8 cellular contexts compared by ENCODE assay signal in the genomic region with DNA sequence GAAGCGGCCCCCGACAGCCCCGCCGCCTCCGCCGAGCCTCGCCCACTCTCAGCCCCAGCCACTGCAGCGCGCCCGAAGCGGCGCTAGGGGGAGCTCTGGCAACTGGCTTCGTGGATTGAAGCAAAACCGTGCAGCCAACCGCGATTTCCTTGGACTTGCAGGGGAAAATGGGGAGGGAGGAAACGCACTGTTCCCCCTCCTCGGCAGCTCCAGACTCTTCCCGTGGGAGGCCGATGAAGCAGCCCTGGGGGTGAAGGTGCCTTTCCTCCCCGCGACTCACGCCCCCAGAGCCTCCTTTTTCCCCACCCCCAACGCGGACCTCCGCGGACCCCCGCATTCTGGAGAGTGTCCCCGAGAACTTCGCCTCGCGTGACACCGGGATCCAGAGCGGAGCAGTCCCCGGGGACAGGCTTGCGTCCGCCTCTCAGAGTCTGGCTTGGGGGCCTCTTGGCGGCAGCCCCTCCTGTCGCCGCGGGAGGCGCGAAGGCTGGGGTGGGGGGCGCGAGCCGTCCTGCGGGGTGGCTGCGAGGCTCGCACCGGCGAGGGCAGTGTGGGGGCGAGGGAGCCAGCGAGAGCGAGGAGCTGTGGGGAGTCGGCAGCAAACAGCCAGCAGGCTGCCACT. TPM values are rescaled to one million over a fixed set of nuclear protein-coding genes. Genes with fewer than 3 reads are reported as not detected.
DNase-seq lines count a peak whose midpoint lies in the region; ATAC-seq, FAIRE-seq and TF ChIP-seq lines count a peak whose summit lies in the region.

No MANE protein-coding gene starts in this region.

- H3K18ac ChIP-seq in neuronal stem cell (ENCODE audit: low read length) = peak overlapping the region; percentile 98

- no peaks in the 10 kb centered on the region for H3K36me3 Mint-ChIP-seq in activated naive CD4-positive, alpha-beta T cell treated with anti-CD3 and anti-CD28 coated beads for 36 hours (ENCODE audit: low read depth)

- peak overlapping the region; percentile 92 for H2BK12ac ChIP-seq in neuronal stem cell (ENCODE audit: low read length)

- H3K4ac ChIP-seq in neuronal stem cell (ENCODE audit: low read length) = peak overlapping the region; percentile 97

- intact Hi-C loops in activated naive CD4-positive, alpha-beta T cell treated with anti-CD3 and anti-CD28 coated beads for 36 hours (cut with micrococcal nuclease) = loop anchor here (2.0 kb wide), 1 partner anchor 63 kb away; no protein-coding TSS in a partner anchor

- no peak for FAIRE-seq in frontal cortex (lab: Jason Lieb, UNC)

- H3K9me3 ChIP-seq in Loucy (ENCODE audit: insufficient read depth, low read depth, low read length) (no peaks in the 10 kb centered on the region), SJSA1 (replicated peaks) (no peaks in the 10 kb centered on the region), neuronal stem cell (replicated peaks in 1 of 2; ENCODE audit: control insufficient read depth in 2 of 2, insufficient read depth in 1 of 2, low read depth in 1 of 2, low read length in 2 of 2) (peaks cover 0 to 1% of the 10 kb centered on the region in 2 donors), stomach smooth muscle (ENCODE audit: control insufficient read depth in 2 of 2, low read length in 2 of 2) (no peaks in the 10 kb centered on the region)

- peaks cover 6% of the 10 kb centered on the region; the same call in 1 of the 2 replicates for H3K79me2 ChIP-seq in Loucy (ENCODE audit: insufficient read depth, low read length)

- H3K27ac Mint-ChIP-seq in activated naive CD4-positive, alpha-beta T cell treated with anti-CD3 and anti-CD28 coated beads for 36 hours = no peak overlapping the region

- H3K79me1 ChIP-seq in neuronal stem cell (ENCODE audit: low read depth, low read length) = peaks cover 8% of the 10 kb centered on the region

- H2BK5ac ChIP-seq in neuronal stem cell (ENCODE audit: low read length) = peak overlapping the region; percentile 76

- peak overlapping the region; percentile 83 for H2AFZ ChIP-seq in Loucy (ENCODE audit: low read length)
- peak overlapping the region; percentile 82 for H2AFZ ChIP-seq in neuronal stem cell (ENCODE audit: low read length)

- H3K9me3 Mint-ChIP-seq in activated naive CD4-positive, alpha-beta T cell treated with anti-CD3 and anti-CD28 coated beads for 36 hours = no peaks in the 10 kb centered on the region

- peak overlapping the region; percentile 90 for H4K8ac ChIP-seq in neuronal stem cell (ENCODE audit: low read depth, low read length)

- peak overlapping the region; percentile 99 for H2BK15ac ChIP-seq in neuronal stem cell (ENCODE audit: low read length)

- peak overlapping the region; percentile 97 for H3K14ac ChIP-seq in neuronal stem cell (ENCODE audit: low read length)

- peaks cover 5% of the 10 kb centered on the region; the same call in 1 of the 2 replicates for H3F3A ChIP-seq in Loucy (ENCODE audit: low read depth)

- no peaks in the 10 kb centered on the region for H4K20me1 ChIP-seq in Loucy (ENCODE audit: insufficient read depth, low read length, poor library complexity, severe bottlenecking)

- H3K23ac ChIP-seq in neuronal stem cell (ENCODE audit: low read depth, low read length, poor library complexity) = peak overlapping the region; percentile 87

- no peak for ATAC-seq in GM21619 (IDR thresholded peaks at IDR 0.05; ENCODE audit: unreplicated experiment)

- H3K4me3 ChIP-seq in Loucy (ENCODE audit: low read length, poor library complexity, severe bottlenecking) (peak overlapping the region; percentile 79), SJSA1 (peak overlapping the region; percentile 52), neuronal stem cell (ENCODE audit: low read length in 2 of 2) (peak overlapping the region; percentile 78 to 99), stomach smooth muscle (ENCODE audit: low read length in 2 of 2) (peak overlapping the region; percentile 87 to 90)

- H3K27me3 ChIP-seq in Loucy (ENCODE audit: insufficient read depth, low read length, poor library complexity, severe bottlenecking) (no peaks in the 10 kb centered on the region), SJSA1 (replicated peaks) (no peaks in the 10 kb centered on the region), neuronal stem cell (ENCODE audit: control insufficient read depth in 3 of 3, insufficient read depth in 3 of 3, low read depth in 1 of 3, low read length in 3 of 3) (no peaks in the 10 kb centered on the region), stomach smooth muscle (ENCODE audit: control insufficient read depth in 1 of 2, insufficient read depth in 2 of 2, low read length in 2 of 2) (no peaks in the 10 kb centered on the region)

- peak overlapping the region; percentile 81 for H2BK120ac ChIP-seq in neuronal stem cell (ENCODE audit: low read depth, low read length)

- CTCF ChIA-PET in activated naive CD4-positive, alpha-beta T cell treated with anti-CD3 and anti-CD28 coated beads for 36 hours (lab: Charles Lee) = interaction anchor here (0.6 to 5.2 kb wide), 24 partner anchors 12 to 608 kb away, joined by 3 to 32 read pairs (median 4); a partner anchor contains a TSS

- DNase-seq in DMS53 treated with DMSO at 0.1 percent for 48 hours (lab: John Stamatoyannopoulos, UW; ENCODE audit: unreplicated experiment) (peak; percentile 84), SJSA1 (ENCODE audit: low read depth in 1 of 2, low spot score in 2 of 2) (peak; percentile 83 to 91), frontal cortex (ENCODE audit: low spot score in 2 of 2) (peak; percentile 88 to 93), neuronal stem cell (ENCODE audit: low spot score) (peak; percentile 78)
- DNase-seq in activated naive CD4-positive, alpha-beta T cell treated with anti-CD3 and anti-CD28 coated beads for 36 hours = peak; percentile 90

- peak overlapping the region; percentile 96 for H3K27ac ChIP-seq in SJSA1
- peak overlapping the region; percentile 54 for H3K27ac ChIP-seq in neuronal stem cell (replicated peaks; ENCODE audit: low read length)
- H3K27ac ChIP-seq in stomach smooth muscle (ENCODE audit: low read length) = peak overlapping the region; percentile 98

- TF ChIP-seq CTCF in Loucy (conservative IDR thresholded peaks at IDR 0.05; ENCODE audit: low read length) = peak; percentile 69

- H3K4me3 Mint-ChIP-seq in activated naive CD4-positive, alpha-beta T cell treated with anti-CD3 and anti-CD28 coated beads for 36 hours = peak overlapping the region; percentile 71

- WGBS in neuronal stem cell (ENCODE audit: extremely low coverage in 2 of 2, insufficient read length in 2 of 2, insufficient replicate concordance in 1 of 2), 2 donors = no CpG with 5 or more reads among the region's 55 CpGs

- H3K9me2 ChIP-seq in Loucy (replicated peaks; ENCODE audit: low read depth, low read length) = no peaks in the 10 kb centered on the region

- H2AK5ac ChIP-seq in neuronal stem cell (ENCODE audit: low read depth, low read length) = peak overlapping the region; percentile 100

- no peaks in the 10 kb centered on the region for H3K36me3 ChIP-seq in Loucy (ENCODE audit: insufficient read depth, low read length)
- H3K36me3 ChIP-seq in SJSA1 = no peaks in the 10 kb centered on the region; the same call in 1 of the 2 replicates
- no peaks in the 10 kb centered on the region for H3K36me3 ChIP-seq in neuronal stem cell (replicated peaks in 1 of 2; ENCODE audit: control insufficient read depth in 2 of 2, insufficient read depth in 2 of 2, low read length in 2 of 2)
- no peaks in the 10 kb centered on the region for H3K36me3 ChIP-seq in stomach smooth muscle (ENCODE audit: control insufficient read depth in 2 of 2, insufficient read depth in 2 of 2, low read length in 2 of 2)

- H3K9ac ChIP-seq in Loucy (ENCODE audit: low read depth, low read length, poor library complexity, severe bottlenecking) = peak overlapping the region; percentile 91
- peak overlapping the region; percentile 94 for H3K9ac ChIP-seq in neuronal stem cell (ENCODE audit: low read depth, low read length, poor library complexity)
- peak overlapping the region; percentile 90 to 94 for H3K9ac ChIP-seq in stomach smooth muscle (ENCODE audit: low read length in 2 of 2)

- peak overlapping the region; percentile 22 for H4K91ac ChIP-seq in neuronal stem cell (ENCODE audit: low read depth, low read length, poor library complexity)

- peaks cover 11% of the 10 kb centered on the region for H3K4me1 ChIP-seq in Loucy (ENCODE audit: insufficient read depth, low read length, poor library complexity, severe bottlenecking)
- H3K4me1 ChIP-seq in SJSA1 (replicated peaks) = peaks cover 40% of the 10 kb centered on the region
- peaks cover 20 to 22% of the 10 kb centered on the region in 2 donors for H3K4me1 ChIP-seq in neuronal stem cell (ENCODE audit: control insufficient read depth in 2 of 2, insufficient read depth in 1 of 2, low read depth in 1 of 2, low read length in 2 of 2)
- peaks cover 37% of the 10 kb centered on the region for H3K4me1 ChIP-seq in stomach smooth muscle (ENCODE audit: control insufficient read depth, insufficient read depth, low read length)

- H3K4me1 Mint-ChIP-seq in activated naive CD4-positive, alpha-beta T cell treated with anti-CD3 and anti-CD28 coated beads for 36 hours (ENCODE audit: low read depth) = peaks cover 13% of the 10 kb centered on the region

- no peaks in the 10 kb centered on the region for H3K27me3 Mint-ChIP-seq in activated naive CD4-positive, alpha-beta T cell treated with anti-CD3 and anti-CD28 coated beads for 36 hours (ENCODE audit: low read depth)

- peak overlapping the region; percentile 84 for H3K4me2 ChIP-seq in Loucy (ENCODE audit: low read depth, low read length, poor library complexity, severe bottlenecking)
- peak overlapping the region; percentile 97 for H3K4me2 ChIP-seq in neuronal stem cell (ENCODE audit: insufficient read depth, low read length, poor library complexity, severe bottlenecking)

RNA-seq across cellular contexts. Expression of a gene that starts 3.8 kb away (rescaled TPM):
- total RNA-seq in SJSA1 (2014; rRNA removed; shearing (Covaris generic)) = 6.7 and 8.8 TPM in 2 replicates
- 1 to 10 TPM; 1.1 to 1.6 TPM for total RNA-seq in activated naive CD4-positive, alpha-beta T cell treated with anti-CD3 and anti-CD28 coated beads for 36 hours
- total RNA-seq in frontal cortex = 33.8 TPM
- 15.9 TPM for polyA plus RNA-seq in neuronal stem cell (2013, experiment 1 of 2)
- polyA plus RNA-seq in neuronal stem cell (2013, experiment 2 of 2) = 15.2 TPM
